ENCODE assay signal across 10 cellular contexts in the genomic region with DNA sequence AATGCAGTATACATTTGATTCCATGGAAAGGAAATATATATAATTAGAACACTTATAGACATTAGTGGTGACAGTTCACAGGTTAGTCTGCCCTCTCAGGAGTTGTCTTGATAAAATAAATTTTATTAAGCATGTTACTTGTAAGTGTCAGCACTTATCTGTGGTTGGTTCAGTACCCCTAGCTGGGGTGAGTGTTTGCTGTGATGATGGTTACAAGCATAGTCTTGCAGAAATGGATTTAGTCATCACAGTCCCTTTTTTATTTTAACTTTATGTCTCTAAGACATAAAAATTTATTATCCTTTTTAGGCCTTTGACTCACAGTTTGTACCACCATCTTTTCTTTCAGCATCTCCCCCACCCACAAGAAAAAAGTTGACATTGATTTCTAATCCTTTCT. TPM values are rescaled to one million over a fixed set of nuclear protein-coding genes. Genes with fewer than 3 reads are reported as not detected.
DNase-seq lines count a peak whose midpoint lies in the region; ATAC-seq and TF ChIP-seq lines count a peak whose summit lies in the region.
"Had no signal": no experiment of that assay in that cellular context is flagged by ENCODE, and none has a peak within 500 bp of the region (broad histone marks: within the 10 kb centered on the region; RNA-seq: fewer than 3 reads in every experiment).

No MANE protein-coding gene starts in this region.

- H3K36me3 Mint-ChIP-seq in activated CD8-positive, alpha-beta T cell treated with anti-CD3 and anti-CD28 coated beads, Interleukin-2, amount 10 ng/mL, durations not matched to agents 7 days and 5 days (ENCODE audit: low read depth): peaks cover 38% of the 10 kb centered on the region
- H3K36me3 Mint-ChIP-seq in type B pancreatic cell: peaks cover 20% of the 10 kb centered on the region

- TF ChIP-seq CTCF in AG10803 (conservative IDR thresholded peaks at IDR 0.05; ENCODE audit: low read length) (no peak), GM12864 (IDR thresholded peaks at IDR 0.05; ENCODE audit: low read depth, low read length, missing control alignments) (no peak), type B pancreatic cell (conservative IDR thresholded peaks at IDR 0.05) (no peak), coronary artery (IDR thresholded peaks at IDR 0.05) (no peak)

- no peaks in the 10 kb centered on the region for H3K27me3 ChIP-seq in muscle layer of duodenum (ENCODE audit: low read depth, low read length)

- H3K9me3 ChIP-seq in muscle layer of duodenum (ENCODE audit: control insufficient read depth in 1 of 2, low read length in 2 of 2): no peaks in the 10 kb centered on the region

- no peaks in the 10 kb centered on the region for H3K9me3 Mint-ChIP-seq in activated CD8-positive, alpha-beta T cell treated with anti-CD3 and anti-CD28 coated beads, Interleukin-2, amount 10 ng/mL, durations not matched to agents 7 days and 5 days (ENCODE audit: insufficient read depth)
- H3K9me3 Mint-ChIP-seq in type B pancreatic cell: peaks cover 14% of the 10 kb centered on the region

- peak overlapping the region; percentile 71 for H3K4me3 Mint-ChIP-seq in activated CD8-positive, alpha-beta T cell treated with anti-CD3 and anti-CD28 coated beads, Interleukin-2, amount 10 ng/mL, durations not matched to agents 7 days and 5 days
- H3K4me3 Mint-ChIP-seq in type B pancreatic cell: no peak overlapping the region

- no peaks in the 10 kb centered on the region for H3K27me3 Mint-ChIP-seq in activated CD8-positive, alpha-beta T cell treated with anti-CD3 and anti-CD28 coated beads, Interleukin-2, amount 10 ng/mL, durations not matched to agents 7 days and 5 days (ENCODE audit: low read depth)
- H3K27me3 Mint-ChIP-seq in type B pancreatic cell: no peaks in the 10 kb centered on the region

- peak; percentile 7 for ATAC-seq in activated CD8-positive, alpha-beta T cell treated with anti-CD3 and anti-CD28 coated beads, Interleukin-2, amount 10 ng/mL, durations not matched to agents 7 days and 5 days
- no peak for ATAC-seq in HG03108 (IDR thresholded peaks at IDR 0.05; ENCODE audit: unreplicated experiment)

- peak overlapping the region; percentile 97 for H3K27ac Mint-ChIP-seq in activated CD8-positive, alpha-beta T cell treated with anti-CD3 and anti-CD28 coated beads, Interleukin-2, amount 10 ng/mL, durations not matched to agents 7 days and 5 days
- no peak overlapping the region for H3K27ac Mint-ChIP-seq in type B pancreatic cell

- peaks cover 46 to 47% of the 10 kb centered on the region in 2 donors for H3K4me1 ChIP-seq in muscle layer of duodenum (ENCODE audit: control insufficient read depth in 1 of 2, insufficient read depth in 2 of 2, low read length in 2 of 2)

- H3K27ac ChIP-seq in muscle layer of duodenum (ENCODE audit: low read length) (peak overlapping the region; percentile 37), coronary artery (peak overlapping the region in 1 of 2 donors; percentile 60)

- no peak overlapping the region for H3K4me3 ChIP-seq in AG10803 (ENCODE audit: low read length)
- H3K4me3 ChIP-seq in GM12864 (ENCODE audit: low read depth, low read length): peak overlapping the region; percentile 22; the same call in 1 of the 2 replicates
- no peak overlapping the region for H3K4me3 ChIP-seq in muscle layer of duodenum (ENCODE audit: low read depth in 1 of 2, low read length in 2 of 2)
- no peak overlapping the region for H3K4me3 ChIP-seq in coronary artery

- CTCF ChIA-PET in activated CD8-positive, alpha-beta T cell treated with anti-CD3 and anti-CD28 coated beads, Interleukin-2, amount 10 ng/mL, durations not matched to agents 7 days and 5 days (lab: Charles Lee): interaction anchor here (0.9 to 6.2 kb wide), 7 partner anchors 8 to 298 kb away, joined by 4 to 54 read pairs (median 7); no protein-coding TSS in a partner anchor

- no peaks in the 10 kb centered on the region for H3K36me3 ChIP-seq in muscle layer of duodenum (ENCODE audit: control insufficient read depth in 1 of 2, insufficient read depth in 2 of 2, low read length in 2 of 2)

- POLR2A ChIA-PET in activated CD8-positive, alpha-beta T cell treated with anti-CD3 and anti-CD28 coated beads, Interleukin-2, amount 10 ng/mL, durations not matched to agents 7 days and 5 days (lab: Charles Lee): interaction anchor here (1.3 to 5.0 kb wide), 7 partner anchors 10 to 297 kb away, joined by 3 to 44 read pairs (median 11); no protein-coding TSS in a partner anchor

- H3K4me1 Mint-ChIP-seq in activated CD8-positive, alpha-beta T cell treated with anti-CD3 and anti-CD28 coated beads, Interleukin-2, amount 10 ng/mL, durations not matched to agents 7 days and 5 days (ENCODE audit: low read depth): peaks cover 90% of the 10 kb centered on the region
- H3K4me1 Mint-ChIP-seq in type B pancreatic cell (ENCODE audit: unreplicated experiment): peaks cover 62% of the 10 kb centered on the region

- DNase-seq in AG10803 (ENCODE audit: low read depth) (peak; percentile 11), GM12864 (ENCODE audit: low read depth) (no peak), type B pancreatic cell (ENCODE audit: extremely low spot score, unreplicated experiment) (no peak), coronary artery (ENCODE audit: low spot score) (no peak), NK-92 (lab: John Stamatoyannopoulos, UW; ENCODE audit: unreplicated experiment) (no peak)
- DNase-seq in activated CD8-positive, alpha-beta T cell treated with anti-CD3 and anti-CD28 coated beads, Interleukin-2, amount 10 ng/mL, durations not matched to agents 7 days and 5 days: no peak
- DNase-seq: Calu3, NCI-H748 treated with DMSO at 0.1 percent for 48 hours had no signal

RNA-seq across cellular contexts. Expression of gene NCK2, which starts 52.1 kb away (rescaled TPM):
- 10 to 100 TPM; 60.7 to 61.3 TPM for total RNA-seq in activated CD8-positive, alpha-beta T cell treated with anti-CD3 and anti-CD28 coated beads, Interleukin-2, amount 10 ng/mL, durations not matched to agents 7 days and 5 days
- 86.4 and 103 TPM in 2 replicates for total RNA-seq in type B pancreatic cell (ENCODE audit: low replicate concordance)
